In the genomic region with DNA sequence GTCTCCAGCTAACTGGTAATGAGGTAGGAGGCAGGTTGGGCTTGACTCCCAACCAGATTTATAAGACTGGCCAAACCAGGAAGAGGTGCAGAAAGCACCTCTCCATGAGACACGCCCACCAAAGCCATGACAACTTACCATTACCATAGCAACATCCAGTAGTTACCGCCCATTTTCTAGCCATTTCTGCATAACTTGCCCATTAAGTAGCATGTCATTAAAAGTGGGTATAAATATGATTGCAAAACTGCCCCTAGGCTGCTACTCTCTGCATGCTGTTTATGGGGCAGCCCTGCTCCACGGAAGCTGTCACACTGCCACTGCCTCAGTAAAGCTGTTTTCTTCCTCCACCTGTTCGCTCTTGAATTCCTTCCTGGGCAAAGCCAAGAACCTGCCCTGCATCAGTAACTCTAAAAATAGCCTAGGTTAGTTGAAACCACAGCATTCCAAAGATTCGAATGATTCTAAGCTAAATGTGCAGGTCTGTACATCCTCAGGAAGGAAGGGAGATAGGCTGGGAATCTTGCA, we compare ENCODE assay signal across 1 cellular context.
TF ChIP-seq lines count a peak whose summit lies in the region.

No MANE protein-coding gene starts in this region.

TF ChIP-seq in GM23338, 12 proteins besides CTCF, POLR2A, EP300 and RAD21 (continued from another document):
- TF ChIP-seq, protein P1, sequence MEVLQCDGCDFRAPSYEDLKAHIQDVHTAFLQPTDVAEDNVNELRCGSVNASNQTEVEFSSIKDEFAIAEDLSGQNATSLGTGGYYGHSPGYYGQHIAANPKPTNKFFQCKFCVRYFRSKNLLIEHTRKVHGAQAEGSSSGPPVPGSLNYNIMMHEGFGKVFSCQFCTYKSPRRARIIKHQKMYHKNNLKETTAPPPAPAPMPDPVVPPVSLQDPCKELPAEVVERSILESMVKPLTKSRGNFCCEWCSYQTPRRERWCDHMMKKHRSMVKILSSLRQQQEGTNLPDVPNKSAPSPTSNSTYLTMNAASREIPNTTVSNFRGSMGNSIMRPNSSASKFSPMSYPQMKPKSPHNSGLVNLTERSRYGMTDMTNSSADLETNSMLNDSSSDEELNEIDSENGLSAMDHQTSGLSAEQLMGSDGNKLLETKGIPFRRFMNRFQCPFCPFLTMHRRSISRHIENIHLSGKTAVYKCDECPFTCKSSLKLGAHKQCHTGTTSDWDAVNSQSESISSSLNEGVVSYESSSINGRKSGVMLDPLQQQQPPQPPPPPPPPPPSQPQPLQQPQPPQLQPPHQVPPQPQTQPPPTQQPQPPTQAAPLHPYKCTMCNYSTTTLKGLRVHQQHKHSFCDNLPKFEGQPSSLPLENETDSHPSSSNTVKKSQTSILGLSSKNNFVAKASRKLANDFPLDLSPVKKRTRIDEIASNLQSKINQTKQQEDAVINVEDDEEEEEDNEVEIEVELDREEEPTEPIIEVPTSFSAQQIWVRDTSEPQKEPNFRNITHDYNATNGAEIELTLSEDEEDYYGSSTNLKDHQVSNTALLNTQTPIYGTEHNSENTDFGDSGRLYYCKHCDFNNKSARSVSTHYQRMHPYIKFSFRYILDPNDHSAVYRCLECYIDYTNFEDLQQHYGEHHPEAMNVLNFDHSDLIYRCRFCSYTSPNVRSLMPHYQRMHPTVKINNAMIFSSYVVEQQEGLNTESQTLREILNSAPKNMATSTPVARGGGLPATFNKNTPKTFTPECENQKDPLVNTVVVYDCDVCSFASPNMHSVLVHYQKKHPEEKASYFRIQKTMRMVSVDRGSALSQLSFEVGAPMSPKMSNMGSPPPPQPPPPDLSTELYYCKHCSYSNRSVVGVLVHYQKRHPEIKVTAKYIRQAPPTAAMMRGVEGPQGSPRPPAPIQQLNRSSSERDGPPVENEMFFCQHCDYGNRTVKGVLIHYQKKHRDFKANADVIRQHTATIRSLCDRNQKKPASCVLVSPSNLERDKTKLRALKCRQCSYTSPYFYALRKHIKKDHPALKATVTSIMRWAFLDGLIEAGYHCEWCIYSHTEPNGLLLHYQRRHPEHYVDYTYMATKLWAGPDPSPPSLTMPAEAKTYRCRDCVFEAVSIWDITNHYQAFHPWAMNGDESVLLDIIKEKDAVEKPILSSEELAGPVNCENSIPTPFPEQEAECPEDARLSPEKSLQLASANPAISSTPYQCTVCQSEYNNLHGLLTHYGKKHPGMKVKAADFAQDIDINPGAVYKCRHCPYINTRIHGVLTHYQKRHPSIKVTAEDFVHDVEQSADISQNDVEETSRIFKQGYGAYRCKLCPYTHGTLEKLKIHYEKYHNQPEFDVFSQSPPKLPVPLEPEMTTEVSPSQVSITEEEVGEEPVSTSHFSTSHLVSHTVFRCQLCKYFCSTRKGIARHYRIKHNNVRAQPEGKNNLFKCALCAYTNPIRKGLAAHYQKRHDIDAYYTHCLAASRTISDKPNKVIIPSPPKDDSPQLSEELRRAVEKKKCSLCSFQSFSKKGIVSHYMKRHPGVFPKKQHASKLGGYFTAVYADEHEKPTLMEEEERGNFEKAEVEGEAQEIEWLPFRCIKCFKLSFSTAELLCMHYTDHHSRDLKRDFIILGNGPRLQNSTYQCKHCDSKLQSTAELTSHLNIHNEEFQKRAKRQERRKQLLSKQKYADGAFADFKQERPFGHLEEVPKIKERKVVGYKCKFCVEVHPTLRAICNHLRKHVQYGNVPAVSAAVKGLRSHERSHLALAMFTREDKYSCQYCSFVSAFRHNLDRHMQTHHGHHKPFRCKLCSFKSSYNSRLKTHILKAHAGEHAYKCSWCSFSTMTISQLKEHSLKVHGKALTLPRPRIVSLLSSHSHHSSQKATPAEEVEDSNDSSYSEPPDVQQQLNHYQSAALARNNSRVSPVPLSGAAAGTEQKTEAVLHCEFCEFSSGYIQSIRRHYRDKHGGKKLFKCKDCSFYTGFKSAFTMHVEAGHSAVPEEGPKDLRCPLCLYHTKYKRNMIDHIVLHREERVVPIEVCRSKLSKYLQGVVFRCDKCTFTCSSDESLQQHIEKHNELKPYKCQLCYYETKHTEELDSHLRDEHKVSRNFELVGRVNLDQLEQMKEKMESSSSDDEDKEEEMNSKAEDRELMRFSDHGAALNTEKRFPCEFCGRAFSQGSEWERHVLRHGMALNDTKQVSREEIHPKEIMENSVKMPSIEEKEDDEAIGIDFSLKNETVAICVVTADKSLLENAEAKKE (CRISPR knock-in tag; IDR thresholded peaks at IDR 0.05): no peak
